ENCODE assay signal across 9 cellular contexts in genomic region chr6:149923327-149923986, GRCh38. TPM values are rescaled to one million over a fixed set of nuclear protein-coding genes. Genes with fewer than 3 reads are reported as not detected.
DNase-seq lines count a peak whose midpoint lies in the region; ATAC-seq and TF ChIP-seq lines count a peak whose summit lies in the region.
"Had no signal": no experiment of that assay in that cellular context is flagged by ENCODE, and none has a peak within 500 bp of the region (broad histone marks: within the 10 kb centered on the region; RNA-seq: fewer than 3 reads in every experiment).

No MANE protein-coding gene starts in this region.

- peaks cover 69% of the 10 kb centered on the region for H3K27me3 ChIP-seq in NT2/D1 (ENCODE audit: insufficient read depth, insufficient read length)
- H3K27me3 ChIP-seq in endocrine pancreas (ENCODE audit: control insufficient read depth, insufficient read depth, low read length): no peaks in the 10 kb centered on the region

- TF ChIP-seq CTCF in AG09309 (IDR thresholded peaks at IDR 0.05; ENCODE audit: control insufficient read depth, insufficient read depth, low read depth, low read length, missing control alignments) (no peak), nephron progenitor cell (IDR thresholded peaks at IDR 0.05) (no peak)

- peaks cover 16% of the 10 kb centered on the region for H3K4me1 Mint-ChIP-seq in nephron progenitor cell

- no peaks in the 10 kb centered on the region for H3K36me3 Mint-ChIP-seq in nephron progenitor cell (ENCODE audit: low read depth)

- peak overlapping the region; percentile 76 for H3K4me3 Mint-ChIP-seq in nephron progenitor cell

- no peak for ATAC-seq in GM21515 (IDR thresholded peaks at IDR 0.05; ENCODE audit: unreplicated experiment)

- H3K4me1 ChIP-seq in NT2/D1 (ENCODE audit: insufficient read depth, insufficient read length) (no peaks in the 10 kb centered on the region), endocrine pancreas (ENCODE audit: control insufficient read depth, insufficient read depth, low read length) (no peaks in the 10 kb centered on the region)

- DNase-seq in AG09309 (ENCODE audit: low read depth): no peak
- DNase-seq in NT2/D1 (ENCODE audit: low read depth, low spot score): no peak
- peak; percentile 28 for DNase-seq in nephron progenitor cell
- no peak for DNase-seq in occipital lobe (lab: John Stamatoyannopoulos, UW)
- no peak for DNase-seq in stimulated activated naive CD4-positive, alpha-beta T cell treated with Interleukin-2 at 50 U/mL for 16 hours (lab: John Stamatoyannopoulos, UW)
- DNase-seq in dedifferentiated amniotic fluid mesenchymal stem cell (ENCODE audit: extremely low spot score): no peak

- no peaks in the 10 kb centered on the region for H3K36me3 ChIP-seq in NT2/D1 (ENCODE audit: insufficient read depth, insufficient read length, low read length)
- no peaks in the 10 kb centered on the region for H3K36me3 ChIP-seq in endocrine pancreas (ENCODE audit: control insufficient read depth, insufficient read depth, low read length)

- no peaks in the 10 kb centered on the region for H3K9me3 ChIP-seq in NT2/D1 (ENCODE audit: insufficient read depth, low read length)
- no peaks in the 10 kb centered on the region for H3K9me3 ChIP-seq in endocrine pancreas (ENCODE audit: control insufficient read depth, low read length)

- H3K27ac Mint-ChIP-seq in nephron progenitor cell: no peak overlapping the region

- H3K9me3 Mint-ChIP-seq in nephron progenitor cell: peaks cover 26% of the 10 kb centered on the region

- peaks cover 97% of the 10 kb centered on the region for H3K27me3 Mint-ChIP-seq in nephron progenitor cell (ENCODE audit: low read depth, poor library complexity)

- H3K9ac ChIP-seq in NT2/D1 (ENCODE audit: insufficient read length, low read depth): peak overlapping the region; percentile 16
- no peak overlapping the region for H3K9ac ChIP-seq in endocrine pancreas (ENCODE audit: control insufficient read depth, insufficient read depth, low read length)

- peak overlapping the region; percentile 59 for H3K4me3 ChIP-seq in AG09309 (ENCODE audit: control insufficient read depth, low read depth, low read length)
- H3K4me3 ChIP-seq in NT2/D1 (ENCODE audit: insufficient read length, low read depth): peak overlapping the region; percentile 53
- H3K4me3 ChIP-seq in endocrine pancreas (ENCODE audit: control insufficient read depth, insufficient read depth, low read length): peak overlapping the region; percentile 7

RNA-seq across cellular contexts. Expression of gene RAET1G, which starts 0.5 kb away (rescaled TPM):
- not detected for total RNA-seq in occipital lobe

RNA-seq across cellular contexts. Expression of gene ULBP2, which starts 18.4 kb away (rescaled TPM):
- total RNA-seq in occipital lobe: 5.3 TPM

RNA-seq across cellular contexts. Expression of gene RAET1E, which starts 25.5 kb away (rescaled TPM):
- not detected for total RNA-seq in occipital lobe

RNA-seq across cellular contexts. Expression of gene ULBP1, which starts 40.3 kb away (rescaled TPM):
- total RNA-seq in occipital lobe: 3.9 TPM
- total RNA-seq: HT1080 had no signal

RNA-seq across cellular contexts. Expression of gene LRP11, which starts 59.3 kb away (rescaled TPM):
- total RNA-seq in occipital lobe: 35.2 TPM

Comparison
In these comparisons a context has a peak if more than half of its experiments do, and no peak if none do; other contexts are left out.
1. H3K4me3 ChIP-seq: peak in every context shown above with its lines; median percentile 59 in AG09309; 53 in NT2/D1; 7 in endocrine pancreas.